Comparison of ENCODE assay signal across 18 cellular contexts in the genomic region with DNA sequence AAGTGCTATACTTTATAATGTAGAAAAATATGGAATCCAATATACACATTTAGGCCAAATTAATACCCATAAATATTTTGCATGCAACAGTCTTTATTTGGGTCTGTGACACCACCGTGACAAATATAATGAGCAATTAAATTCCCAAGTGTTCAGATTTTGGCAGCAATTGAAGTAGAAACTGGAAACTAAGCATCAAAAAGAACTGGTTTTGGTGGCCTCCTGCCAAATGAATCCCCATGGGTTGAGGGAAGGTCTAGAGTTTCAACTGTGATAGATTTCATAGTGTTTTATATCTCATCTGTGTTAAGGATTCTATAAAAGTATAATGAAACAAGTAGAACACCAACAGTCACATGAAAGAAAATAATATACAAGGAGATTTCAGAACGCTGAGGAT.
DNase-seq lines count a peak whose midpoint lies in the region; ATAC-seq and TF ChIP-seq lines count a peak whose summit lies in the region.
"Had no signal": no experiment of that assay in that cellular context is flagged by ENCODE, and none has a peak within 500 bp of the region (broad histone marks: within the 10 kb centered on the region; RNA-seq: fewer than 3 reads in every experiment).

No MANE protein-coding gene starts in this region.

- no peak for ATAC-seq in HG02678 (IDR thresholded peaks at IDR 0.05; ENCODE audit: unreplicated experiment)
- ATAC-seq: HepG2 had no signal

- H3K9me3 ChIP-seq in mammary epithelial cell (replicated peaks; ENCODE audit: insufficient read depth, low read length): no peaks in the 10 kb centered on the region
- H3K9me3 ChIP-seq: tibial artery had no signal

- H3K36me3 ChIP-seq in mammary epithelial cell (ENCODE audit: insufficient read depth, low read length): no peaks in the 10 kb centered on the region
- H3K36me3 ChIP-seq: tibial artery had no signal

- in situ Hi-C loops in mammary epithelial cell (cut with MboI; ENCODE audit: low sequenced_read_pairs in 2 of 2): no loop called here

- H2AFZ ChIP-seq in mammary epithelial cell (ENCODE audit: low read depth, low read length): no peak overlapping the region
- H2AFZ ChIP-seq: parathyroid adenoma had no signal

- H3K9ac ChIP-seq in mammary epithelial cell (ENCODE audit: insufficient read depth, low read length): no peak overlapping the region
- H3K9ac ChIP-seq: parathyroid adenoma had no signal

- H3K4me1 Mint-ChIP-seq in MCF 10A (ENCODE audit: insufficient read depth, unreplicated experiment): no peaks in the 10 kb centered on the region

- DNase-seq in MCF 10A (ENCODE audit: unreplicated experiment) (peak; percentile 27), mammary epithelial cell (no peak), NCI-H2107 (lab: John Stamatoyannopoulos, UW) (peak; percentile 74), choroid plexus epithelial cell (ENCODE audit: low read depth) (peak; percentile 69), smooth muscle cell of the brain vasculature (ENCODE audit: low read depth, low spot score) (peak; percentile 39), NOMO-1 treated with dmso at 0.1 percent for 144 hours (lab: John Stamatoyannopoulos, UW; ENCODE audit: unreplicated experiment) (no peak), DMS53 (lab: John Stamatoyannopoulos, UW) (no peak)
- DNase-seq: ACHN; activated CD4-positive, alpha-beta T cell treated with anti-CD3 and anti-CD28 coated beads for 1 hour; foreskin melanocyte; immature natural killer cell; midbrain; NCI-H146; tibial artery had no signal

- POLR2A ChIA-PET in MCF 10A (lab: Yijun Ruan, JAX): interaction anchor here (1.0 kb wide), 3 partner anchors 15 to 60 kb away, joined by 3 to 4 read pairs (median 4); no protein-coding TSS in a partner anchor

- H4K20me1 ChIP-seq in mammary epithelial cell (ENCODE audit: insufficient read depth, low read length): no peaks in the 10 kb centered on the region

- H3K27me3 ChIP-seq in mammary epithelial cell (ENCODE audit: insufficient read depth, low read length): no peaks in the 10 kb centered on the region
- H3K27me3 ChIP-seq: tibial artery had no signal

- WGBS in mammary epithelial cell (ENCODE audit: low coverage, missing lambda C conversion rate): 90% methylated on average over 2 of the region's 2 CpGs

- BruUV-seq in MCF 10A (replicated peaks; lab: Mats Ljungman, UMichigan): no TSS peak
- BruUV-seq in mammary epithelial cell (replicated peaks; lab: Mats Ljungman, UMichigan): no TSS peak

- dilution Hi-C loops in mammary epithelial cell (cut with HindIII; ENCODE audit: low sequenced_read_pairs): no loop called here

- no peak overlapping the region for H3K27ac ChIP-seq in mammary epithelial cell (ENCODE audit: insufficient read depth, low read depth, low read length)
- H3K27ac ChIP-seq: parathyroid adenoma, tibial artery had no signal

- H3K36me3 Mint-ChIP-seq in MCF 10A (ENCODE audit: insufficient read depth, unreplicated experiment): no peaks in the 10 kb centered on the region
- H3K36me3 Mint-ChIP-seq: immature natural killer cell had no signal

- H3K9me3 Mint-ChIP-seq in MCF 10A (ENCODE audit: unreplicated experiment): no peaks in the 10 kb centered on the region
- H3K9me3 Mint-ChIP-seq: dendritic cell treated with granulocyte-macrophage colony-stimulating factor and Interleukin-4, amounts not matched to agents 40 ng/mL and 50 ng/mL, for 4 days; immature natural killer cell had no signal

- intact Hi-C loops in MCF 10A (cut with micrococcal nuclease): no loop called here
- intact Hi-C loops in mammary epithelial cell (cut with micrococcal nuclease): no loop called here

- CTCF ChIA-PET in MCF 10A (lab: Yijun Ruan, JAX) (interaction anchor here (0.6 kb wide), 1 partner anchor 729 kb away, joined by 3 read pairs; no protein-coding TSS in a partner anchor), mammary epithelial cell (lab: Charles Lee; ENCODE audit: low non-redundant PET) (no interaction called here)

- H3K4me2 ChIP-seq in mammary epithelial cell (ENCODE audit: insufficient read depth, low read depth, low read length): no peak overlapping the region

- no peak for TF ChIP-seq CTCF in MCF 10A (IDR thresholded peaks at IDR 0.05; ENCODE audit: unreplicated experiment)
- TF ChIP-seq CTCF in mammary epithelial cell (conservative IDR thresholded peaks at IDR 0.05 in 1 of 2, IDR thresholded peaks at IDR 0.05 in 1 of 2; ENCODE audit: extremely low read depth in 1 of 2, insufficient read depth in 1 of 2, low read depth in 1 of 2, low read length in 2 of 2): no peak
- no peak for TF ChIP-seq CTCF in choroid plexus epithelial cell (conservative IDR thresholded peaks at IDR 0.05; ENCODE audit: low read depth, low read length)

- no peaks in the 10 kb centered on the region for H3K4me1 ChIP-seq in mammary epithelial cell (ENCODE audit: insufficient read depth, low read length)

- no peak overlapping the region for H3K4me3 ChIP-seq in mammary epithelial cell (replicated peaks in 1 of 3; ENCODE audit: insufficient read depth in 1 of 3, low read depth in 2 of 3, low read length in 3 of 3)
- H3K4me3 ChIP-seq in choroid plexus epithelial cell (ENCODE audit: low read depth, low read length): no peak overlapping the region
- H3K4me3 ChIP-seq: tibial artery had no signal

- H3K27ac Mint-ChIP-seq in MCF 10A (ENCODE audit: low read depth, unreplicated experiment): no peak overlapping the region
- H3K27ac Mint-ChIP-seq: dendritic cell treated with granulocyte-macrophage colony-stimulating factor and Interleukin-4, amounts not matched to agents 40 ng/mL and 50 ng/mL, for 4 days; immature natural killer cell had no signal

- no peak overlapping the region for H3K4me3 Mint-ChIP-seq in MCF 10A (ENCODE audit: unreplicated experiment)
- H3K4me3 Mint-ChIP-seq: dendritic cell treated with granulocyte-macrophage colony-stimulating factor and Interleukin-4, amounts not matched to agents 40 ng/mL and 50 ng/mL, for 4 days; immature natural killer cell had no signal

- H3K79me2 ChIP-seq in mammary epithelial cell (ENCODE audit: insufficient read depth, low read length): no peaks in the 10 kb centered on the region
- H3K79me2 ChIP-seq: parathyroid adenoma had no signal

- no peaks in the 10 kb centered on the region for H3K27me3 Mint-ChIP-seq in MCF 10A (ENCODE audit: insufficient read depth, unreplicated experiment)
- H3K27me3 Mint-ChIP-seq: dendritic cell treated with granulocyte-macrophage colony-stimulating factor and Interleukin-4, amounts not matched to agents 40 ng/mL and 50 ng/mL, for 4 days had no signal

Comparison
In these comparisons a context has a peak if more than half of its experiments do, and no peak if none do; other contexts are left out.
1. DNase-seq: peak in MCF 10A (single experiment), NCI-H2107 (single experiment), choroid plexus epithelial cell (single experiment) and smooth muscle cell of the brain vasculature (single experiment); none in mammary epithelial cell (single experiment), NOMO-1 treated with dmso at 0.1 percent for 144 hours (single experiment) and DMS53 (single experiment).